Comparison of ENCODE assay signal across 8 cellular contexts in genomic region chr5:151661968-151662732, GRCh38. TPM values are rescaled to one million over a fixed set of nuclear protein-coding genes. Genes with fewer than 3 reads are reported as not detected.
A peak's percentile ranks its signal among the peaks of the same experiment; 100 is the strongest.
DNase-seq lines count a peak whose midpoint lies in the region; ATAC-seq, FAIRE-seq and TF ChIP-seq lines count a peak whose summit lies in the region.

No MANE protein-coding gene starts in this region.

- peaks cover 81% of the 10 kb centered on the region for H3K4me1 Mint-ChIP-seq in chondrocyte (ENCODE audit: low read depth)

- no peak overlapping the region for H3K4me3 Mint-ChIP-seq in chondrocyte (ENCODE audit: unreplicated experiment)

- no peak overlapping the region for H3K4me3 ChIP-seq in BLaER1 treated with 17β-estradiol and CSF1 and Interleukin-3, amounts not matched to agents 10 nM and 100 nM

- ATAC-seq in GM19467 (IDR thresholded peaks at IDR 0.05; ENCODE audit: unreplicated experiment) (peak; percentile 61), HG03095 (IDR thresholded peaks at IDR 0.05; ENCODE audit: unreplicated experiment) (peak; percentile 54)

- peaks cover 49% of the 10 kb centered on the region for H3K36me3 Mint-ChIP-seq in chondrocyte (ENCODE audit: low read depth)

- no peaks in the 10 kb centered on the region for H4K20me1 ChIP-seq in BLaER1 treated with 17β-estradiol and CSF1 and Interleukin-3, amounts not matched to agents 10 nM and 100 nM

- H3K4me2 ChIP-seq in BLaER1 treated with 17β-estradiol and CSF1 and Interleukin-3, amounts not matched to agents 10 nM and 100 nM, result peak overlapping the region; percentile 76 to 97 (median 87)

- H3K27ac ChIP-seq in BLaER1 treated with 17β-estradiol and CSF1 and Interleukin-3, amounts not matched to agents 10 nM and 100 nM, result peak overlapping the region in 5 of 11 experiments; percentile 64 to 73 (median 71); a peak in 5 of 22 replicates

- peak overlapping the region; percentile 93 for H3K27ac Mint-ChIP-seq in chondrocyte (ENCODE audit: unreplicated experiment)

- H3K9me3 Mint-ChIP-seq in chondrocyte (ENCODE audit: low read depth), result no peaks in the 10 kb centered on the region

- no peaks in the 10 kb centered on the region for H3K27me3 ChIP-seq in BLaER1 treated with 17β-estradiol and CSF1 and Interleukin-3, amounts not matched to agents 10 nM and 100 nM

- peaks cover 33 to 57% (median 38%) of the 10 kb centered on the region in 10 experiments for H3K4me1 ChIP-seq in BLaER1 treated with 17β-estradiol and CSF1 and Interleukin-3, amounts not matched to agents 10 nM and 100 nM

- peaks cover 0 to 20% (median 0%) of the 10 kb centered on the region in 11 experiments; a peak in 4 of 22 replicates for H3K36me3 ChIP-seq in BLaER1 treated with 17β-estradiol and CSF1 and Interleukin-3, amounts not matched to agents 10 nM and 100 nM

- DNase-seq in chondrocyte (ENCODE audit: low spot score) (no peak), UCSD-AML1 (lab: John Stamatoyannopoulos, UW; ENCODE audit: unreplicated experiment) (no peak), NCI-H1417 (lab: John Stamatoyannopoulos, UW) (no peak), RCC 7860 (ENCODE audit: low spot score) (no peak)
- no peak for DNase-seq in activated effector memory CD4-positive, alpha-beta T cell treated with Interleukin-2 at 50 U/mL for 16 hours

- no peak for TF ChIP-seq CTCF in chondrocyte (IDR thresholded peaks at IDR 0.05)

- H3K9me3 ChIP-seq in BLaER1 treated with 17β-estradiol and CSF1 and Interleukin-3, amounts not matched to agents 10 nM and 100 nM (replicated peaks in 1 of 11), result no peaks in the 10 kb centered on the region

- no peak for FAIRE-seq in RCC 7860 (lab: Jason Lieb, UNC)

- H3K27me3 Mint-ChIP-seq in chondrocyte (ENCODE audit: low read depth), result no peaks in the 10 kb centered on the region

- peak overlapping the region in 1 of 11 experiments; percentile 61; a peak in 2 of 22 replicates for H3K9ac ChIP-seq in BLaER1 treated with 17β-estradiol and CSF1 and Interleukin-3, amounts not matched to agents 10 nM and 100 nM

RNA-seq across cellular contexts. Expression of gene SPARC, which starts 24.6 kb away (rescaled TPM):
- 19,093 to 24,474 TPM (median 24,306 TPM) in 3 replicates for total RNA-seq in chondrocyte
